8 cellular contexts compared by ENCODE assay signal in the genomic region with DNA sequence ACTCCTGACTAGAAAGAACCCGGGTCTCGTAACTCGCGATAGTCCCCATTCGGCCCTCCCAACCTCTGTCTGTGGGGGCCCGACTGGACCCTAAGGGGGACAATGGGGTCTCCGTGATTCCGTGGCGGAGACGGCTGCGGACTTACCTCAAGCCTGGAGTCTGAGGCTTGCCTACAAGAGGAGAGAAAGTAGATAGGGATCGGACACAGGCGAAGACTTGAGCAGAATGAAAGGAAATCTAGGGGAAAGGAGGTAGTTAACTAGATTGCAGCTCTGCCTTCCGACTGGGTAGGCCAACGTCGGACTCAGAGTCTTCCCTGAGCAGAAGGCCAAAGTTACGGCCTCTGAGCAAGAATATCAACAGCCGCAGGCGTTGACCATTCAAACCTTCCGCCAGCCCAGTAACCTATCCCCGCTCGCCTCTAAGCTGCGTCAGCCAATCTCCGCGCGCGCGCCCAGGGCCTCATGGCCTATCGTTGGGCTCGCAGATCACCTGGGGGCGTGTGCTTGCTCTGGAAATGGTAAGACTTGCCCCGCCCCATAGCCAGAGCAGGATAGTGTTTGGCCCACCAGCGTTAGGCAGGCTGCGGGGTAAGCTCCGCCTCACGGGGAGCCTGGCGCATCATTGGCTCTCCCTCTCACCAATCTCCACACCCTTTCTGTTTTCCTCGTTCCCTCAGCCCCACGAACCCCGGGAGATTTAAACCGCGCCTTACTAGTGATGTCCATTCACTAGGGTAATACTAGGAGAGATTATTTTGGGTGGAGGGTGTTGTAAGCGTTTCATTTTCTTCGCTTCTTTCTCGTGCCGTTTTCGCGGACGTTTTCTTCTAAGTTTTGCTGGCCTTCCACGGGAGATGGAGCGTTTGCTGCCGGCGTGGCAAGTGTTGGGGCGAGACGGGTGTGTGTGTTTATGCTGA. TPM values are rescaled to one million over a fixed set of nuclear protein-coding genes. Genes with fewer than 3 reads are reported as not detected.
DNase-seq lines count a peak whose midpoint lies in the region; ATAC-seq and TF ChIP-seq lines count a peak whose summit lies in the region.

A gene (minus strand): TSS at position 356 of the 920 bp plus-strand sequence. CDS start 624 bp downstream, outside the sequence.

- H3K36me3 Mint-ChIP-seq in GM23338 (ENCODE audit: low read depth), result no peaks in the 10 kb centered on the region; the same call in 2 of the 3 replicates
- H3K36me3 Mint-ChIP-seq in activated T-helper 1 cell treated with anti-CD3 and anti-CD28 coated beads, Interleukin-12 subunit alpha, Interleukin-12 subunit beta, Interleukin-2, Interleukin-4 antibody, amounts not matched to agents 30 ng/mL and 10 ng/mL and 1 ng/mL, durations not matched to agents 14 hours and 24 hours and 36 hours (ENCODE audit: low read depth), result no peaks in the 10 kb centered on the region
- no peaks in the 10 kb centered on the region for H3K36me3 Mint-ChIP-seq in naive B cell
- no peaks in the 10 kb centered on the region for H3K36me3 Mint-ChIP-seq in stimulated activated effector memory CD8-positive, alpha-beta T cell treated with anti-CD3 and anti-CD28 coated beads, Interleukin-12 subunit alpha, Interleukin-12 subunit beta, amount 100 ng/mL, for 72 hours

- H3K27me3 Mint-ChIP-seq in GM23338 (ENCODE audit: insufficient read depth, low read depth, poor library complexity) (peaks cover 4% of the 10 kb centered on the region), naive B cell (no peaks in the 10 kb centered on the region)
- no peaks in the 10 kb centered on the region for H3K27me3 Mint-ChIP-seq in activated T-helper 1 cell treated with anti-CD3 and anti-CD28 coated beads, Interleukin-12 subunit alpha, Interleukin-12 subunit beta, Interleukin-2, Interleukin-4 antibody, amounts not matched to agents 30 ng/mL and 10 ng/mL and 1 ng/mL, durations not matched to agents 14 hours and 24 hours and 36 hours (ENCODE audit: insufficient read depth)

- ATAC-seq in GM23338 (peak; percentile 99), naive B cell (ENCODE audit: low read depth in 2 of 2) (peak; percentile 99)
- ATAC-seq in stimulated activated effector memory CD8-positive, alpha-beta T cell treated with anti-CD3 and anti-CD28 coated beads, Interleukin-12 subunit alpha, Interleukin-12 subunit beta, amount 100 ng/mL, for 72 hours, result peak; percentile 100

- H3K4me1 Mint-ChIP-seq in GM23338 (peaks cover 10% of the 10 kb centered on the region), naive B cell (peaks cover 10 to 26% (median 13%) of the 10 kb centered on the region in 3 donors)
- peaks cover 24% of the 10 kb centered on the region for H3K4me1 Mint-ChIP-seq in activated T-helper 1 cell treated with anti-CD3 and anti-CD28 coated beads, Interleukin-12 subunit alpha, Interleukin-12 subunit beta, Interleukin-2, Interleukin-4 antibody, amounts not matched to agents 30 ng/mL and 10 ng/mL and 1 ng/mL, durations not matched to agents 14 hours and 24 hours and 36 hours (ENCODE audit: low read depth)
- H3K4me1 Mint-ChIP-seq in stimulated activated effector memory CD8-positive, alpha-beta T cell treated with anti-CD3 and anti-CD28 coated beads, Interleukin-12 subunit alpha, Interleukin-12 subunit beta, amount 100 ng/mL, for 72 hours, result peaks cover 21% of the 10 kb centered on the region

- H3K27ac ChIP-seq in GM23338 (ENCODE audit: low read depth), result peak within 1 kb of the TSS; percentile 88

- H3K4me3 Mint-ChIP-seq in GM23338 (peak within 1 kb of the TSS; percentile 92), naive B cell (peak within 1 kb of the TSS; percentile 84 to 94 (median 92))
- H3K4me3 Mint-ChIP-seq in activated T-helper 1 cell treated with anti-CD3 and anti-CD28 coated beads, Interleukin-12 subunit alpha, Interleukin-12 subunit beta, Interleukin-2, Interleukin-4 antibody, amounts not matched to agents 30 ng/mL and 10 ng/mL and 1 ng/mL, durations not matched to agents 14 hours and 24 hours and 36 hours, result peak within 1 kb of the TSS; percentile 85
- H3K4me3 Mint-ChIP-seq in stimulated activated effector memory CD8-positive, alpha-beta T cell treated with anti-CD3 and anti-CD28 coated beads, Interleukin-12 subunit alpha, Interleukin-12 subunit beta, amount 100 ng/mL, for 72 hours, result peak within 1 kb of the TSS; percentile 83

- no peaks in the 10 kb centered on the region for H4K20me1 ChIP-seq in GM23338 (replicated peaks; ENCODE audit: insufficient read depth)

- peak within 1 kb of the TSS; percentile 84 for H3K4me2 ChIP-seq in GM23338

- H3K4me3 ChIP-seq in GM23338, result peak within 1 kb of the TSS; percentile 70

- intact Hi-C loops in activated T-helper 1 cell treated with anti-CD3 and anti-CD28 coated beads, Interleukin-12 subunit alpha, Interleukin-12 subunit beta, Interleukin-2, Interleukin-4 antibody, amounts not matched to agents 30 ng/mL and 10 ng/mL and 1 ng/mL, durations not matched to agents 14 hours and 24 hours and 36 hours (cut with micrococcal nuclease), result loop anchor here (1.0 to 10.0 kb wide), 10 partner anchors 8 to 1071 kb away; a partner anchor contains a TSS

- no peaks in the 10 kb centered on the region; the same call in 1 of the 2 replicates for H3K36me3 ChIP-seq in GM23338 (ENCODE audit: insufficient read depth)

- no peaks in the 10 kb centered on the region for H3K9me2 ChIP-seq in GM23338 (ENCODE audit: insufficient read depth)

- no peaks in the 10 kb centered on the region for H3K9me3 Mint-ChIP-seq in GM23338
- no peaks in the 10 kb centered on the region for H3K9me3 Mint-ChIP-seq in activated T-helper 1 cell treated with anti-CD3 and anti-CD28 coated beads, Interleukin-12 subunit alpha, Interleukin-12 subunit beta, Interleukin-2, Interleukin-4 antibody, amounts not matched to agents 30 ng/mL and 10 ng/mL and 1 ng/mL, durations not matched to agents 14 hours and 24 hours and 36 hours
- no peaks in the 10 kb centered on the region for H3K9me3 Mint-ChIP-seq in naive B cell
- H3K9me3 Mint-ChIP-seq in stimulated activated effector memory CD8-positive, alpha-beta T cell treated with anti-CD3 and anti-CD28 coated beads, Interleukin-12 subunit alpha, Interleukin-12 subunit beta, amount 100 ng/mL, for 72 hours, result no peaks in the 10 kb centered on the region

- H3K4me1 ChIP-seq in GM23338 (ENCODE audit: insufficient read depth), result peaks cover under 1% of the 10 kb centered on the region; the same call in 1 of the 2 replicates

- no peak for TF ChIP-seq CTCF in GM23338 (conservative IDR thresholded peaks at IDR 0.05; ENCODE audit: low read depth in 2 of 2)

- H2AFZ ChIP-seq in GM23338, result peak within 1 kb of the TSS; percentile 76

- H3K27ac Mint-ChIP-seq in GM23338 (peak within 1 kb of the TSS; percentile 98), naive B cell (peak within 1 kb of the TSS in 5 of 6 donors; percentile 7 to 87 (median 52))
- H3K27ac Mint-ChIP-seq in activated T-helper 1 cell treated with anti-CD3 and anti-CD28 coated beads, Interleukin-12 subunit alpha, Interleukin-12 subunit beta, Interleukin-2, Interleukin-4 antibody, amounts not matched to agents 30 ng/mL and 10 ng/mL and 1 ng/mL, durations not matched to agents 14 hours and 24 hours and 36 hours, result peak within 1 kb of the TSS; percentile 82
- H3K27ac Mint-ChIP-seq in stimulated activated effector memory CD8-positive, alpha-beta T cell treated with anti-CD3 and anti-CD28 coated beads, Interleukin-12 subunit alpha, Interleukin-12 subunit beta, amount 100 ng/mL, for 72 hours, result peak within 1 kb of the TSS; percentile 80

- peaks cover 15% of the 10 kb centered on the region for H3K79me2 ChIP-seq in GM23338 (replicated peaks; ENCODE audit: insufficient read depth)

- H3K27me3 ChIP-seq in GM23338 (ENCODE audit: insufficient read depth), result no peaks in the 10 kb centered on the region

- peak; percentile 100 for DNase-seq in Daoy (ENCODE audit: low read depth)
- DNase-seq in GM23338 (ENCODE audit: low spot score), result peak; percentile 100
- peak; percentile 99 for DNase-seq in Kasumi-1 (lab: John Stamatoyannopoulos, UW)
- DNase-seq in RKO (ENCODE audit: low spot score), result peak; percentile 98
- peak; percentile 97 for DNase-seq in activated T-helper 1 cell treated with anti-CD3 and anti-CD28 coated beads, Interleukin-12 subunit alpha, Interleukin-12 subunit beta, Interleukin-2, Interleukin-4 antibody, amounts not matched to agents 30 ng/mL and 10 ng/mL and 1 ng/mL, durations not matched to agents 14 hours and 24 hours and 36 hours (ENCODE audit: low spot score)
- DNase-seq in fibroblast of gingiva (ENCODE audit: low read depth), result peak; percentile 99
- DNase-seq in naive B cell, result peak; percentile 96
- DNase-seq in stimulated activated effector memory CD8-positive, alpha-beta T cell treated with anti-CD3 and anti-CD28 coated beads, Interleukin-12 subunit alpha, Interleukin-12 subunit beta, amount 100 ng/mL, for 72 hours (ENCODE audit: low spot score in 2 of 2), result peak; percentile 83 to 96

- H3F3A ChIP-seq in GM23338 (replicated peaks; ENCODE audit: low read depth), result no peaks in the 10 kb centered on the region

TF ChIP-seq in GM23338, 12 proteins besides CTCF, POLR2A, EP300 and RAD21:
- 0 out of 2 replicates have a peak, but pooled peaks have one; percentile 42 for TF ChIP-seq CREB1 (CRISPR knock-in tag; IDR thresholded peaks at IDR 0.05; ENCODE audit: low read depth)
- no peak for TF ChIP-seq EZH2 (IDR thresholded peaks at IDR 0.05; ENCODE audit: low read depth, unreplicated experiment)
- TF ChIP-seq POLR2AphosphoS5 (IDR thresholded peaks at IDR 0.05; ENCODE audit: low read depth), result peak; percentile 92

RNA-seq across cellular contexts. Expression of the gene that starts here (rescaled TPM):
- total RNA-seq in Daoy (2014; rRNA removed; shearing (Covaris generic)), result 57.4 and 60.2 TPM in 2 replicates
- 25.6 and 29.9 TPM in 2 replicates for total RNA-seq in GM23338 (2014; rRNA removed; shearing (Covaris generic))
- 20.0 and 20.9 TPM in 2 replicates for polyA plus RNA-seq in GM23338 (2016; fragmentation: Nextera tagmentation; extraction: Ambion mirVana)
- total RNA-seq in activated T-helper 1 cell treated with anti-CD3 and anti-CD28 coated beads, Interleukin-12 subunit alpha, Interleukin-12 subunit beta, Interleukin-2, Interleukin-4 antibody, amounts not matched to agents 30 ng/mL and 10 ng/mL and 1 ng/mL, durations not matched to agents 14 hours and 24 hours and 36 hours, result 5.3 and 5.6 TPM in 2 replicates
- under 1 TPM in 1 of 6 donors, not detected in 5; 0.48 TPM for polyA plus RNA-seq in naive B cell (ENCODE audit: low read depth in 6 of 6)

Comparison
In these comparisons a context has a peak if more than half of its experiments do, and no peak if none do; other contexts are left out.
1. Peak in every context shown above with its lines: DNase-seq, ATAC-seq, H3K4me3 ChIP-seq and H3K27ac ChIP-seq.
2. RNA of the gene that starts here (polyA plus RNA-seq): 20.0 to 20.9 TPM in GM23338; 0.48 TPM in naive B cell; every median in the first group is over 10 times any median in the second.
3. Peak in DNase-seq and ATAC-seq in naive B cell; RNA of the gene not detected or under 1 TPM.